14 cellular contexts compared by ENCODE assay signal in the genomic region with DNA sequence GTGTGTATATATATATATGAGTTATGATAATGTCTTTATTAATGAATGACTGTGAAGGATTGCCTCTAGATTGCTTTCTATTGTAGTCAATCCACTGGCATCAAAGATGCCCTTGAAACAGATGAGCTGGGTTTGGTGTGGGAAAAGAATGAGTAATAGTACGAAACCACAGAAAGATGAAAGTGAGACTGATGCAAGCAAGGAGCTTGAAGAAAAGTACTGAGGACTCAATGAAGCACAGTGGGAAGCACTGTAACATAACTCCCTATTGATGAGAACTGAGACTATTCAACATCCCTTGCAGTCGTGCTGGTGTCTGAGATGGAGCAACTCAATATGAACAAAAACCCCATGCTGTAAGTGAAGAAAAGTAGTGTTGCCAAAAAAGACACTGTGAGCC.
DNase-seq lines count a peak whose midpoint lies in the region; ATAC-seq and TF ChIP-seq lines count a peak whose summit lies in the region.
"Had no signal": no experiment of that assay in that cellular context is flagged by ENCODE, and none has a peak within 500 bp of the region (broad histone marks: within the 10 kb centered on the region; RNA-seq: fewer than 3 reads in every experiment).

No MANE protein-coding gene starts in this region.

- DNase-seq in SK-MEL-5 (ENCODE audit: low read depth, low spot score) (peak; percentile 37), kidney glomerular epithelial cell (lab: John Stamatoyannopoulos, UW) (peak; percentile 73), thyroid gland (no peak), NCI-H526 treated with DMSO at 0.1 percent for 48 hours (lab: John Stamatoyannopoulos, UW) (no peak), NCI-H510A (lab: John Stamatoyannopoulos, UW) (no peak), germinal center (ENCODE audit: low spot score) (no peak)
- DNase-seq: CD4-positive, alpha-beta memory T cell; effector CD4-positive, alpha-beta T cell; hippocampal formation; NCI-H510A treated with DMSO at 0.1 percent for 48 hours; tibial artery had no signal

- no peaks in the 10 kb centered on the region for H3K36me3 ChIP-seq in thyroid gland
- H3K36me3 ChIP-seq: tibial artery had no signal

- no peak overlapping the region for H3K27ac ChIP-seq in thyroid gland
- H3K27ac ChIP-seq: tibial artery had no signal

- WGBS in thyroid gland, 2 donors, result 82 to 85% methylated on average over 2 of the region's 2 CpGs

- no peaks in the 10 kb centered on the region for H3K9me3 ChIP-seq in thyroid gland
- H3K9me3 ChIP-seq: tibial artery had no signal

- H3K4me3 ChIP-seq in thyroid gland (replicated peaks in 1 of 3), result no peak overlapping the region
- H3K4me3 ChIP-seq: tibial artery had no signal

- H3K27me3 ChIP-seq in thyroid gland, result no peaks in the 10 kb centered on the region
- H3K27me3 ChIP-seq: tibial artery had no signal

- no peak for TF ChIP-seq CTCF in thyroid gland (IDR thresholded peaks at IDR 0.05)

- intact Hi-C loops in thyroid gland (cut with DNase I), result no loop called here

- TF ChIP-seq POLR2A in thyroid gland (IDR thresholded peaks at IDR 0.05), result no peak

- in situ Hi-C loops in SK-MEL-5 (cut with HindIII; ENCODE audit: low pct_unique_long_range_greater_than_20kb, low sequenced_read_pairs), result no loop called here

- no peaks in the 10 kb centered on the region for H3K4me1 ChIP-seq in thyroid gland
- H3K4me1 ChIP-seq: tibial artery had no signal

- ATAC-seq in GM18868 (IDR thresholded peaks at IDR 0.05; ENCODE audit: unreplicated experiment) (peak; percentile 91), HG02885 (IDR thresholded peaks at IDR 0.05; ENCODE audit: poor library complexity, unreplicated experiment) (peak; percentile 76)
- ATAC-seq: SK-N-SH treated with all-trans-retinoic acid at 6 μM for 48 hours had no signal

Comparison
In these comparisons a context has a peak if more than half of its experiments do, and no peak if none do; other contexts are left out.
1. DNase-seq: peak in SK-MEL-5 (single experiment) and kidney glomerular epithelial cell (single experiment); none in thyroid gland (0 of 2), NCI-H526 treated with DMSO at 0.1 percent for 48 hours (single experiment), NCI-H510A (single experiment) and germinal center (single experiment).